In genomic region chr11:111925953-111926352, GRCh38 we compare ENCODE assay signal across 9 cellular contexts. TPM values are rescaled to one million over a fixed set of nuclear protein-coding genes. Genes with fewer than 3 reads are reported as not detected.
DNase-seq lines count a peak whose midpoint lies in the region; ATAC-seq, FAIRE-seq and TF ChIP-seq lines count a peak whose summit lies in the region.
"Had no signal": no experiment of that assay in that cellular context is flagged by ENCODE, and none has a peak within 500 bp of the region (broad histone marks: within the 10 kb centered on the region; RNA-seq: fewer than 3 reads in every experiment).

No MANE protein-coding gene starts in this region.

- intact Hi-C loops in CD4-positive, alpha-beta T cell (cut with DNase I, micrococcal nuclease), result loop anchor here in 1 of 2 experiments (2.0 to 5.0 kb wide), 7 partner anchors 149 to 1386 kb away; partner anchors contain the start of genes NKAPD1, PIH1D2, PPP2R1B and PTS

- H3K9ac ChIP-seq in OCI-LY3 (ENCODE audit: low read length), result no peak overlapping the region; the same call in 1 of the 2 replicates

- H3K27me3 ChIP-seq in CD4-positive, alpha-beta T cell (ENCODE audit: control insufficient read depth, insufficient read depth, low read length), result no peaks in the 10 kb centered on the region
- peaks cover 5% of the 10 kb centered on the region; the same call in 1 of the 2 replicates for H3K27me3 ChIP-seq in OCI-LY3 (ENCODE audit: low read depth, low read length)

- FAIRE-seq in H54 (lab: Jason Lieb, UNC), result no peak

- H3K27ac Mint-ChIP-seq in CD4-positive, alpha-beta T cell, result peak overlapping the region; percentile 92
- no peak overlapping the region for H3K27ac Mint-ChIP-seq in effector memory CD8-positive, alpha-beta T cell
- peak overlapping the region; percentile 93 for H3K27ac Mint-ChIP-seq in osteocyte (ENCODE audit: unreplicated experiment)

- no peaks in the 10 kb centered on the region for H4K20me1 ChIP-seq in OCI-LY3 (ENCODE audit: insufficient read depth, low read length)

- peak overlapping the region; percentile 81 for H3K4me3 ChIP-seq in OCI-LY3 (ENCODE audit: low read length)

- peaks cover 13% of the 10 kb centered on the region for H3K4me1 ChIP-seq in OCI-LY3 (ENCODE audit: low read length)

- no peak for ATAC-seq in CD4-positive, alpha-beta T cell (ENCODE audit: poor library complexity)
- no peak for ATAC-seq in effector memory CD8-positive, alpha-beta T cell (replicated peaks)
- no peak for ATAC-seq in HG03457 (IDR thresholded peaks at IDR 0.05; ENCODE audit: unreplicated experiment)

- peaks cover 1% of the 10 kb centered on the region for H3K27me3 Mint-ChIP-seq in CD4-positive, alpha-beta T cell
- peaks cover 0 to 1% of the 10 kb centered on the region in 2 donors for H3K27me3 Mint-ChIP-seq in effector memory CD8-positive, alpha-beta T cell
- no peaks in the 10 kb centered on the region for H3K27me3 Mint-ChIP-seq in osteocyte (ENCODE audit: unreplicated experiment)

- no peak for TF ChIP-seq POLR2A in H54 (IDR thresholded peaks at IDR 0.05; ENCODE audit: low read depth, low read length)

- CTCF ChIA-PET in CD4-positive, alpha-beta T cell (lab: Charles Lee), result interaction anchor here (1.2 to 1.9 kb wide), 6 partner anchors 12 to 84 kb away, joined by 3 to 8 read pairs (median 5); partner anchors contain the start of gene ALG9

- no peak for TF ChIP-seq CTCF in CD4-positive, alpha-beta T cell (IDR thresholded peaks at IDR 0.05)
- TF ChIP-seq CTCF in OCI-LY3 (IDR thresholded peaks at IDR 0.05; ENCODE audit: low read depth, low read length) (no peak), osteocyte (IDR thresholded peaks at IDR 0.05) (no peak)

- H2AFZ ChIP-seq in OCI-LY3 (ENCODE audit: low read depth, low read length), result no peak overlapping the region

- H3K9me3 Mint-ChIP-seq in CD4-positive, alpha-beta T cell, result no peaks in the 10 kb centered on the region
- no peaks in the 10 kb centered on the region for H3K9me3 Mint-ChIP-seq in effector memory CD8-positive, alpha-beta T cell
- no peaks in the 10 kb centered on the region for H3K9me3 Mint-ChIP-seq in osteocyte (ENCODE audit: unreplicated experiment)

- peak overlapping the region; percentile 79 for H3K4me2 ChIP-seq in OCI-LY3 (ENCODE audit: low read length)

- H3K79me2 ChIP-seq in OCI-LY3 (ENCODE audit: low read length), result no peaks in the 10 kb centered on the region

- no peak overlapping the region for H3K27ac ChIP-seq in CD4-positive, alpha-beta T cell (ENCODE audit: low read depth, low read length)
- H3K27ac ChIP-seq in OCI-LY3 (ENCODE audit: low read length), result no peak overlapping the region

- peaks cover 20% of the 10 kb centered on the region for H3K4me1 Mint-ChIP-seq in CD4-positive, alpha-beta T cell (ENCODE audit: low read depth)
- H3K4me1 Mint-ChIP-seq in effector memory CD8-positive, alpha-beta T cell (ENCODE audit: low read depth in 2 of 2), result peaks cover 2 to 14% of the 10 kb centered on the region in 2 donors
- H3K4me1 Mint-ChIP-seq in osteocyte (ENCODE audit: unreplicated experiment), result peaks cover 37% of the 10 kb centered on the region

- no peaks in the 10 kb centered on the region for H3K9me3 ChIP-seq in CD4-positive, alpha-beta T cell (ENCODE audit: control insufficient read depth, low read length)
- no peaks in the 10 kb centered on the region for H3K9me3 ChIP-seq in OCI-LY3 (ENCODE audit: insufficient read depth, low read length)

- H3K36me3 ChIP-seq in OCI-LY3 (replicated peaks; ENCODE audit: low read depth, low read length), result no peaks in the 10 kb centered on the region

- H3K36me3 Mint-ChIP-seq in CD4-positive, alpha-beta T cell (ENCODE audit: low read depth), result no peaks in the 10 kb centered on the region
- H3K36me3 Mint-ChIP-seq in effector memory CD8-positive, alpha-beta T cell (ENCODE audit: insufficient read depth), result peaks cover 3% of the 10 kb centered on the region
- H3K36me3 Mint-ChIP-seq in osteocyte (ENCODE audit: unreplicated experiment), result no peaks in the 10 kb centered on the region

- POLR2A ChIA-PET in CD4-positive, alpha-beta T cell (lab: Charles Lee), result interaction anchor here (1.0 to 2.3 kb wide), 10 partner anchors 11 to 1388 kb away, joined by 3 to 49 read pairs (median 6); partner anchors contain the start of genes ALG9, CFAP68, DIXDC1 and FDXACB1

- H3K4me3 Mint-ChIP-seq in CD4-positive, alpha-beta T cell, result peak overlapping the region; percentile 90
- H3K4me3 Mint-ChIP-seq in effector memory CD8-positive, alpha-beta T cell, result peak overlapping the region; percentile 56 to 65
- H3K4me3 Mint-ChIP-seq in osteocyte (ENCODE audit: unreplicated experiment), result peak overlapping the region; percentile 22

- no peak for DNase-seq in CD4-positive, alpha-beta T cell
- no peak for DNase-seq in effector memory CD8-positive, alpha-beta T cell
- DNase-seq in osteocyte (ENCODE audit: extremely low spot score, unreplicated experiment) (no peak), kidney glomerular epithelial cell (lab: John Stamatoyannopoulos, UW) (no peak), NOMO-1 (lab: John Stamatoyannopoulos, UW; ENCODE audit: unreplicated experiment in 2 of 2) (no peak), H54 (ENCODE audit: insufficient read length, low spot score) (no peak)
- DNase-seq: NCI-H1436 had no signal

RNA-seq across cellular contexts. Expression of gene C11orf52, which starts 7.2 kb away (rescaled TPM):
- total RNA-seq in CD4-positive, alpha-beta T cell, result not detected
- 0.42 and 0.62 TPM in 2 replicates for total RNA-seq in osteocyte

RNA-seq across cellular contexts. Expression of gene DIXDC1, which starts 11.2 kb away (rescaled TPM):
- under 1 TPM; 0.78 to 0.85 TPM for total RNA-seq in CD4-positive, alpha-beta T cell
- 9.7 and 10.6 TPM in 2 replicates for total RNA-seq in osteocyte

RNA-seq across cellular contexts. Expression of gene HSPB2, which starts 13.4 kb away (rescaled TPM):
- not detected for total RNA-seq in CD4-positive, alpha-beta T cell
- total RNA-seq in osteocyte, result 0.34 TPM in 1 of 2 replicates, not detected in the other

RNA-seq across cellular contexts. Expression of gene CRYAB, which starts 14.4 kb away (rescaled TPM):
- total RNA-seq in CD4-positive, alpha-beta T cell, result not detected
- total RNA-seq in osteocyte, result 35.5 and 42.3 TPM in 2 replicates

RNA-seq across cellular contexts. Expression of gene CFAP68, which starts 46.6 kb away (rescaled TPM):
- 10 to 100 TPM; 18.7 to 21.0 TPM for total RNA-seq in CD4-positive, alpha-beta T cell
- total RNA-seq in osteocyte, result 12.5 and 17.2 TPM in 2 replicates

Comparison
In these comparisons a context has a peak if more than half of its experiments do, and no peak if none do; other contexts are left out.
1. H3K27ac Mint-ChIP-seq: peak in CD4-positive, alpha-beta T cell (single experiment) and osteocyte (single experiment); none in effector memory CD8-positive, alpha-beta T cell (0 of 2).
2. H3K4me3 Mint-ChIP-seq: peak in every context shown above with its lines; median percentile 90 in CD4-positive, alpha-beta T cell; 60 in effector memory CD8-positive, alpha-beta T cell; 22 in osteocyte.